Comparison of ENCODE assay signal across 8 cellular contexts in the genomic region with DNA sequence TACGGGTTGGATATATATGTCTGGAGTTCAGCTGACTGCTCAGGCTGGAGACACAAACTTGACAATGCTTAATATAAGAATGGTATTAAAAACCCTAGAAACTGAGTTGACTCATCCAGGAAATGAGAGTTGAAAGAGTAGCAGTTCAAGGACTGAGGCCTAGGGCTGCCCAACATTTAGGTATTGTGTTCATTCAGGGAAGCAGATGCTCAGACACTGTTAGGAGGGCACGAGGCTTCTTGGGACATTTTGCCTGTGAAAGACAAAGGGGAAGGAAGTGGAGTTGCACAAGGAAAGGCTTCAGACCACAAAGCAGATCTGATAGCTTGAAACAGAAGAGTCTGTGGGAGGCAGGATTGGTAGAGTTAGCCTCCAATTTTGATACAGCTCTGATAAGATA. TPM values are rescaled to one million over a fixed set of nuclear protein-coding genes. Genes with fewer than 3 reads are reported as not detected.
A peak's percentile ranks its signal among the peaks of the same experiment; 100 is the strongest.
DNase-seq lines count a peak whose midpoint lies in the region; ATAC-seq and TF ChIP-seq lines count a peak whose summit lies in the region.

No MANE protein-coding gene starts in this region.

- no peaks in the 10 kb centered on the region for H4K20me1 ChIP-seq in hepatocyte (ENCODE audit: insufficient read depth, poor library complexity, severe bottlenecking)
- no peaks in the 10 kb centered on the region for H4K20me1 ChIP-seq in neural progenitor cell (ENCODE audit: low read depth)

- TF ChIP-seq POLR2A in testis (IDR thresholded peaks at IDR 0.05) = no peak

- H3K4me2 ChIP-seq in hepatocyte (no peak overlapping the region), neural progenitor cell (no peak overlapping the region)

- ATAC-seq in CD4-positive, alpha-beta T cell (ENCODE audit: poor library complexity) = peak; percentile 96
- ATAC-seq in GM19467 (IDR thresholded peaks at IDR 0.05; ENCODE audit: unreplicated experiment) (peak; percentile 81), HG03520 (IDR thresholded peaks at IDR 0.05; ENCODE audit: unreplicated experiment) (peak; percentile 83)

- H3K27ac Mint-ChIP-seq in CD4-positive, alpha-beta T cell = no peak overlapping the region
- no peak overlapping the region for H3K27ac Mint-ChIP-seq in neural progenitor cell

- no peaks in the 10 kb centered on the region for H3K27me3 Mint-ChIP-seq in CD4-positive, alpha-beta T cell
- no peaks in the 10 kb centered on the region for H3K27me3 Mint-ChIP-seq in neural progenitor cell (ENCODE audit: insufficient read depth, low read depth)

- H3K27me3 ChIP-seq in CD4-positive, alpha-beta T cell (ENCODE audit: control insufficient read depth, insufficient read depth, low read length) = no peaks in the 10 kb centered on the region
- H3K27me3 ChIP-seq in testis (no peaks in the 10 kb centered on the region), hepatocyte (no peaks in the 10 kb centered on the region), neural progenitor cell (no peaks in the 10 kb centered on the region)

- CTCF ChIA-PET in CD4-positive, alpha-beta T cell (lab: Charles Lee) = interaction anchor here (0.5 kb wide), 1 partner anchor 26 kb away, joined by 3 read pairs; no protein-coding TSS in a partner anchor

- no peaks in the 10 kb centered on the region for H3K9me2 ChIP-seq in hepatocyte (replicated peaks; ENCODE audit: insufficient read depth)

- no peak overlapping the region for H3K27ac ChIP-seq in CD4-positive, alpha-beta T cell (ENCODE audit: low read depth, low read length)
- H3K27ac ChIP-seq in testis = no peak overlapping the region
- no peak overlapping the region for H3K27ac ChIP-seq in hepatocyte
- no peak overlapping the region for H3K27ac ChIP-seq in neural progenitor cell

- peak in 1 of 10 experiments; percentile 9 for DNase-seq in CD4-positive, alpha-beta T cell
- DNase-seq in cardiac fibroblast (ENCODE audit: low read depth in 2 of 2) (peak; percentile 27 to 66), testis (peak; percentile 31), NCI-H446 (lab: John Stamatoyannopoulos, UW) (no peak), hepatocyte (ENCODE audit: low spot score) (no peak), neural progenitor cell (ENCODE audit: low spot score) (no peak)

- TF ChIP-seq CTCF in CD4-positive, alpha-beta T cell (IDR thresholded peaks at IDR 0.05) = no peak
- no peak for TF ChIP-seq CTCF in cardiac fibroblast (IDR thresholded peaks at IDR 0.05; ENCODE audit: low read depth, low read length)
- TF ChIP-seq CTCF in testis (IDR thresholded peaks at IDR 0.05) = no peak
- no peak for TF ChIP-seq CTCF in hepatocyte (IDR thresholded peaks at IDR 0.05; ENCODE audit: poor library complexity)
- TF ChIP-seq CTCF in neural progenitor cell (IDR thresholded peaks at IDR 0.05) = no peak

- H3K4me1 ChIP-seq in testis (no peaks in the 10 kb centered on the region), hepatocyte (ENCODE audit: insufficient read depth) (peaks cover 5% of the 10 kb centered on the region), neural progenitor cell (no peaks in the 10 kb centered on the region)

- H3K4me3 Mint-ChIP-seq in CD4-positive, alpha-beta T cell = no peak overlapping the region
- no peak overlapping the region for H3K4me3 Mint-ChIP-seq in neural progenitor cell

- H2AFZ ChIP-seq in hepatocyte (no peak overlapping the region), neural progenitor cell (replicated peaks) (no peak overlapping the region)

- intact Hi-C loops in CD4-positive, alpha-beta T cell (cut with DNase I, micrococcal nuclease) = loop anchor here in 1 of 2 experiments (10.0 kb wide), 1 partner anchor 56 kb away; a partner anchor contains a TSS
- intact Hi-C loops in testis (cut with DNase I; ENCODE audit: low total_unique reads) = no loop called here

- 66 to 78% methylated on average over 2 of the region's 2 CpGs for WGBS in testis, 2 donors
- WGBS in hepatocyte (ENCODE audit: low lambda C conversion rate, missing lambda C conversion rate) = 84% methylated on average over 2 of the region's 2 CpGs

- H3K4me3 ChIP-seq in cardiac fibroblast (replicated peaks in 1 of 2; ENCODE audit: low read depth in 2 of 2, low read length in 2 of 2) (no peak overlapping the region), testis (no peak overlapping the region), hepatocyte (no peak overlapping the region), neural progenitor cell (no peak overlapping the region)

- H3K79me2 ChIP-seq in hepatocyte = no peaks in the 10 kb centered on the region
- H3K79me2 ChIP-seq in neural progenitor cell (ENCODE audit: low read depth) = no peaks in the 10 kb centered on the region

- H3K9ac ChIP-seq in neural progenitor cell = no peak overlapping the region

- no peaks in the 10 kb centered on the region for H3K9me3 ChIP-seq in CD4-positive, alpha-beta T cell (ENCODE audit: control insufficient read depth, low read length)
- H3K9me3 ChIP-seq in testis = no peaks in the 10 kb centered on the region
- no peaks in the 10 kb centered on the region for H3K9me3 ChIP-seq in hepatocyte (ENCODE audit: low read depth)
- no peaks in the 10 kb centered on the region for H3K9me3 ChIP-seq in neural progenitor cell (ENCODE audit: low read depth)

- H3K36me3 ChIP-seq in testis (ENCODE audit: low read depth, missing control alignments) (no peaks in the 10 kb centered on the region), hepatocyte (replicated peaks; ENCODE audit: insufficient read depth, low read depth) (no peaks in the 10 kb centered on the region), neural progenitor cell (no peaks in the 10 kb centered on the region)

- peaks cover 4% of the 10 kb centered on the region for H3K9me3 Mint-ChIP-seq in CD4-positive, alpha-beta T cell
- H3K9me3 Mint-ChIP-seq in neural progenitor cell = no peaks in the 10 kb centered on the region

- H3F3A ChIP-seq in neural progenitor cell (ENCODE audit: low read depth) = no peaks in the 10 kb centered on the region

- no peaks in the 10 kb centered on the region for H3K4me1 Mint-ChIP-seq in CD4-positive, alpha-beta T cell (ENCODE audit: low read depth)
- H3K4me1 Mint-ChIP-seq in neural progenitor cell = no peaks in the 10 kb centered on the region

- H3K36me3 Mint-ChIP-seq in CD4-positive, alpha-beta T cell (ENCODE audit: low read depth) = no peaks in the 10 kb centered on the region
- H3K36me3 Mint-ChIP-seq in neural progenitor cell = no peaks in the 10 kb centered on the region

- POLR2A ChIA-PET in CD4-positive, alpha-beta T cell (lab: Charles Lee) = interaction anchor here (0.7 to 1.1 kb wide), 2 partner anchors 9 to 10 kb away, joined by 4 to 6 read pairs; no protein-coding TSS in a partner anchor

RNA-seq across cellular contexts. Expression of a gene that starts 52.0 kb away (rescaled TPM):
- total RNA-seq in CD4-positive, alpha-beta T cell = not detected
- total RNA-seq in testis (1 to 10 TPM; 4.3 to 8.8 TPM), hepatocyte (1.5 and 1.7 TPM in 2 replicates), neural progenitor cell (ENCODE audit: low replicate concordance) (not detected in 2 replicates)
- polyA plus RNA-seq in testis (ENCODE audit: insufficient read depth, low read depth, low replicate concordance) (1.2 TPM), hepatocyte (6.9 and 7.4 TPM in 2 replicates)

Comparison
In these comparisons a context has a peak if more than half of its experiments do, and no peak if none do; other contexts are left out.
1. DNase-seq: peak in cardiac fibroblast (2 of 2) and testis (single experiment); none in NCI-H446 (0 of 2), hepatocyte (single experiment) and neural progenitor cell (single experiment).
2. Peak in every context shown above with its lines, with median percentiles within 50 percentile points of each other: ATAC-seq.